In genomic region chr7:132430863-132431822, GRCh38 we compare ENCODE assay signal across 8 cellular contexts.
A peak's percentile ranks its signal among the peaks of the same experiment; 100 is the strongest.
DNase-seq lines count a peak whose midpoint lies in the region.

No MANE protein-coding gene starts in this region.

- no peaks in the 10 kb centered on the region for H3K27me3 Mint-ChIP-seq in stimulated activated naive CD8-positive, alpha-beta T cell treated with anti-CD3 and anti-CD28 coated beads, Interleukin-15, Interleukin-2, amounts not matched to agents 100 ng/mL and 50 ng/mL, for 24 hours

- H3K27ac Mint-ChIP-seq in stimulated activated naive CD8-positive, alpha-beta T cell treated with anti-CD3 and anti-CD28 coated beads, Interleukin-15, Interleukin-2, amounts not matched to agents 100 ng/mL and 50 ng/mL, for 24 hours = peak overlapping the region; percentile 85

- no peak overlapping the region for H3K4me3 Mint-ChIP-seq in stimulated activated naive CD8-positive, alpha-beta T cell treated with anti-CD3 and anti-CD28 coated beads, Interleukin-15, Interleukin-2, amounts not matched to agents 100 ng/mL and 50 ng/mL, for 24 hours

- H3K4me1 Mint-ChIP-seq in stimulated activated naive CD8-positive, alpha-beta T cell treated with anti-CD3 and anti-CD28 coated beads, Interleukin-15, Interleukin-2, amounts not matched to agents 100 ng/mL and 50 ng/mL, for 24 hours (ENCODE audit: low read depth) = peaks cover 74% of the 10 kb centered on the region

- peak; percentile 84 for DNase-seq in NK-92 treated with Interleukin-12 subunit alpha and Interleukin-12 subunit beta, amount 100 ng/mL, for 24 hours (lab: John Stamatoyannopoulos, UW)
- DNase-seq in NK-92 (lab: John Stamatoyannopoulos, UW; ENCODE audit: unreplicated experiment) (no peak), glomerular endothelial cell (ENCODE audit: extremely low read depth, low read depth, low spot score) (peak; percentile 69), medulla oblongata (ENCODE audit: extremely low spot score) (no peak), DMS79 treated with DMSO at 0.1 percent for 48 hours (lab: John Stamatoyannopoulos, UW) (no peak), retina (no peak)
- DNase-seq in activated CD8-positive, alpha-beta memory T cell treated with anti-CD3 and anti-CD28 coated beads for 1 hour (ENCODE audit: extremely low read depth in 1 of 2, low read depth in 1 of 2) = peak; percentile 11 to 20

- no peaks in the 10 kb centered on the region for H3K9me3 Mint-ChIP-seq in stimulated activated naive CD8-positive, alpha-beta T cell treated with anti-CD3 and anti-CD28 coated beads, Interleukin-15, Interleukin-2, amounts not matched to agents 100 ng/mL and 50 ng/mL, for 24 hours

- no peaks in the 10 kb centered on the region for H3K36me3 Mint-ChIP-seq in stimulated activated naive CD8-positive, alpha-beta T cell treated with anti-CD3 and anti-CD28 coated beads, Interleukin-15, Interleukin-2, amounts not matched to agents 100 ng/mL and 50 ng/mL, for 24 hours (ENCODE audit: low read depth)

Comparison
In these comparisons a context has a peak if more than half of its experiments do, and no peak if none do; other contexts are left out.
1. DNase-seq: peak in NK-92 treated with Interleukin-12 subunit alpha and Interleukin-12 subunit beta, amount 100 ng/mL, for 24 hours (single experiment), activated CD8-positive, alpha-beta memory T cell treated with anti-CD3 and anti-CD28 coated beads for 1 hour (2 of 2) and glomerular endothelial cell (single experiment); none in NK-92 (single experiment), medulla oblongata (single experiment), DMS79 treated with DMSO at 0.1 percent for 48 hours (single experiment) and retina (single experiment).